9 cellular contexts compared by ENCODE assay signal in the genomic region with DNA sequence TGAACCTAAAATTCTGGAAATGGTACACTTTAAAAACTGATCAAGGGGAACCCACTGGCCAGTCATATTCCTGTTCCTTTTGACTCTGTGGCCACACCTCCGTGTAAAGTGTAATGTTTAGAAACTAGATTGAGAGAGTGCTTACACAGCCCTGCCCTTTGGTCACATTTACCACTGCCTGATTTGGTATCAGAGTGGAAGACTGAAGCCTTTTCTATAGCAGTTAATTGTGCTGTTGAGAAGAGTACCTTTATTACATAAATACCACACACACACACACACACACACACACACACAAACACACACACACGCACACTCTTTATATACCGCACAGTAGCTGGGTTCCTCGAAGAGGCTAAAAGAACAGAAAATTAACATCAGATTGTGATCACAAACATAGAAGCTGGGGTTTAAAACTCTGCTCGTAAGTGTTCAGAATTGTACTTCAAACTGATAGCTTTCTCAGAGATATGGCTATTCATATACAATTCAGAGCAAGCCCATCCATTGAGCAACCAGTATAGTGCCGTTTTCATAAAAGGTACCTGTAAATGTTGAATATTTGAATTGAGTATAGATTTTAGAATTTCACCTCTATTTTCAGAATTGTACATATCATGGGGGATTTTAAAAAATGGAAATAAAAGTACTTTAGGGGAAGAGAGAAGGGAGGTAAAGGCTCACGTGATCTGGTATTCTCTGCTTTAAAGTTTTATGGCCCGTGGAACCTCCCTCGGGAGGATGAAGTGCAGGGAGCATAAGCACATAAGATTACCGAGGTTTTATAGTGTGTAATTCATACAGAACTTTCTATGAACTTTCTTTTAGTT. TPM values are rescaled to one million over a fixed set of nuclear protein-coding genes. Genes with fewer than 3 reads are reported as not detected.
DNase-seq lines count a peak whose midpoint lies in the region; ATAC-seq and TF ChIP-seq lines count a peak whose summit lies in the region.
"Had no signal": no experiment of that assay in that cellular context is flagged by ENCODE, and none has a peak within 500 bp of the region (broad histone marks: within the 10 kb centered on the region; RNA-seq: fewer than 3 reads in every experiment).

No MANE protein-coding gene starts in this region.

- H3K27ac ChIP-seq in CD8-positive, alpha-beta memory T cell (ENCODE audit: low read depth, low read length): no peak overlapping the region
- H3K27ac ChIP-seq in caudate nucleus (ENCODE audit: low read depth, low read length) (no peak overlapping the region), esophagus muscularis mucosa (replicated peaks in 1 of 4) (no peak overlapping the region)
- H3K27ac ChIP-seq: HL-60 had no signal

- H3K27ac Mint-ChIP-seq in CD8-positive, alpha-beta memory T cell: peak overlapping the region in 5 of 8 donors; percentile 10 to 74 (median 35)

- no peak for TF ChIP-seq EP300 in esophagus muscularis mucosa (IDR thresholded peaks at IDR 0.05)

- DNase-seq in CD8-positive, alpha-beta memory T cell: no peak
- DNase-seq in HT-29 (ENCODE audit: low spot score) (peak; percentile 4), kidney tubule cell (ENCODE audit: low spot score) (peak; percentile 28), NCI-H1092 (lab: John Stamatoyannopoulos, UW) (no peak), caudate nucleus (lab: John Stamatoyannopoulos, UW) (no peak), esophagus muscularis mucosa (ENCODE audit: extremely low spot score) (no peak)
- DNase-seq in stimulated activated CD4-positive, alpha-beta T cell treated with anti-CD3 and anti-CD28 coated beads, Interleukin-4, amount 100 ng/mL, for 1 hour: no peak

- peaks cover 0 to 28% (median 6%) of the 10 kb centered on the region in 3 donors for H3K36me3 Mint-ChIP-seq in CD8-positive, alpha-beta memory T cell

- ATAC-seq in GM19467 (IDR thresholded peaks at IDR 0.05; ENCODE audit: unreplicated experiment): peak; percentile 53

- H3K4me3 Mint-ChIP-seq in CD8-positive, alpha-beta memory T cell: no peak overlapping the region

- CTCF ChIA-PET in CD8-positive, alpha-beta memory T cell (lab: Charles Lee): no interaction called here

- 84% methylated on average over 10 of the region's 10 CpGs for WGBS in esophagus muscularis mucosa

- H3K27me3 ChIP-seq in CD8-positive, alpha-beta memory T cell (ENCODE audit: insufficient read depth, low read length, poor library complexity, severe bottlenecking): no peaks in the 10 kb centered on the region
- no peaks in the 10 kb centered on the region for H3K27me3 ChIP-seq in esophagus muscularis mucosa

- H3K4me1 Mint-ChIP-seq in CD8-positive, alpha-beta memory T cell: peaks cover 29 to 68% (median 52%) of the 10 kb centered on the region in 3 donors

- H3K4me3 ChIP-seq in CD8-positive, alpha-beta memory T cell (ENCODE audit: low read length): no peak overlapping the region
- no peak overlapping the region for H3K4me3 ChIP-seq in esophagus muscularis mucosa

- no peaks in the 10 kb centered on the region for H3K9me3 Mint-ChIP-seq in CD8-positive, alpha-beta memory T cell

- TF ChIP-seq POLR2A in esophagus muscularis mucosa (IDR thresholded peaks at IDR 0.05; ENCODE audit: low read depth): no peak

- H3K36me3 ChIP-seq in CD8-positive, alpha-beta memory T cell (ENCODE audit: insufficient read depth, low read length): no peaks in the 10 kb centered on the region
- no peaks in the 10 kb centered on the region for H3K36me3 ChIP-seq in esophagus muscularis mucosa

- H3K9me3 ChIP-seq in CD8-positive, alpha-beta memory T cell (ENCODE audit: low read length): no peaks in the 10 kb centered on the region
- H3K9me3 ChIP-seq in esophagus muscularis mucosa: no peaks in the 10 kb centered on the region

- peaks cover 6% of the 10 kb centered on the region for H3K4me1 ChIP-seq in CD8-positive, alpha-beta memory T cell (ENCODE audit: insufficient read depth, low read length)
- H3K4me1 ChIP-seq in esophagus muscularis mucosa: peaks cover 25 to 60% (median 43%) of the 10 kb centered on the region in 4 donors

- POLR2A ChIA-PET in CD8-positive, alpha-beta memory T cell (lab: Charles Lee): no interaction called here

- intact Hi-C loops in esophagus muscularis mucosa (cut with DNase I): no loop called here

- TF ChIP-seq CTCF in esophagus muscularis mucosa (IDR thresholded peaks at IDR 0.05): no peak

- no peaks in the 10 kb centered on the region for H3K27me3 Mint-ChIP-seq in CD8-positive, alpha-beta memory T cell

RNA-seq across cellular contexts. Expression of a gene that starts 37.5 kb away (rescaled TPM):
- total RNA-seq in CD8-positive, alpha-beta memory T cell: 10 to 100 TPM; 60.2 to 61.7 TPM
- polyA plus RNA-seq in CD8-positive, alpha-beta memory T cell: 79.0 TPM
- 38.6 and 62.2 TPM in 2 replicates for total RNA-seq in HT-29 (2014; rRNA removed; shearing (Covaris generic))
- 100 to 1,000 TPM; 109 to 226 (median 139) TPM for total RNA-seq in esophagus muscularis mucosa

Comparison
In these comparisons a context has a peak if more than half of its experiments do, and no peak if none do; other contexts are left out.
1. DNase-seq: peak in HT-29 (single experiment) and kidney tubule cell (single experiment); none in CD8-positive, alpha-beta memory T cell (0 of 5), NCI-H1092 (single experiment), caudate nucleus (0 of 61), esophagus muscularis mucosa (single experiment) and stimulated activated CD4-positive, alpha-beta T cell treated with anti-CD3 and anti-CD28 coated beads, Interleukin-4, amount 100 ng/mL, for 1 hour (single experiment).